Comparison of ENCODE assay signal across 1 cellular context in genomic region chr22:20084547-20085413, GRCh38.
TF ChIP-seq lines count a peak whose summit lies in the region.

No MANE protein-coding gene starts in this region.

TF ChIP-seq in K562, 482 proteins besides CTCF, POLR2A, EP300 and RAD21 (continued from another document and continues in another):
- TF ChIP-seq, protein P1, sequence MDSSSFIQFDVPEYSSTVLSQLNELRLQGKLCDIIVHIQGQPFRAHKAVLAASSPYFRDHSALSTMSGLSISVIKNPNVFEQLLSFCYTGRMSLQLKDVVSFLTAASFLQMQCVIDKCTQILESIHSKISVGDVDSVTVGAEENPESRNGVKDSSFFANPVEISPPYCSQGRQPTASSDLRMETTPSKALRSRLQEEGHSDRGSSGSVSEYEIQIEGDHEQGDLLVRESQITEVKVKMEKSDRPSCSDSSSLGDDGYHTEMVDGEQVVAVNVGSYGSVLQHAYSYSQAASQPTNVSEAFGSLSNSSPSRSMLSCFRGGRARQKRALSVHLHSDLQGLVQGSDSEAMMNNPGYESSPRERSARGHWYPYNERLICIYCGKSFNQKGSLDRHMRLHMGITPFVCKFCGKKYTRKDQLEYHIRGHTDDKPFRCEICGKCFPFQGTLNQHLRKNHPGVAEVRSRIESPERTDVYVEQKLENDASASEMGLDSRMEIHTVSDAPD (CRISPR knock-in tag; IDR thresholded peaks at IDR 0.05), result 0 out of 2 replicates have a peak, but pooled peaks have one; percentile 3
- peak; percentile 71 for TF ChIP-seq ELF2 (CRISPR knock-in tag; IDR thresholded peaks at IDR 0.05)
- TF ChIP-seq SAFB (IDR thresholded peaks at IDR 0.05; ENCODE audit: borderline replicate concordance, low read depth, low read length), result no peak
- TF ChIP-seq ZC3H11A (IDR thresholded peaks at IDR 0.05; ENCODE audit: low read depth, low read length), result no peak; the same call in 1 of the 2 replicates
- no peak for TF ChIP-seq RBM25 (IDR thresholded peaks at IDR 0.05; ENCODE audit: low read depth, low read length, severe bottlenecking)
- peak; percentile 94 for TF ChIP-seq WHSC1 (IDR thresholded peaks at IDR 0.05; ENCODE audit: low read length)
- no peak for TF ChIP-seq CHAMP1 (IDR thresholded peaks at IDR 0.05)
- TF ChIP-seq MXI1 (IDR thresholded peaks at IDR 0.05; ENCODE audit: low read depth, low read length), result peak; percentile 88; the same call in 1 of the 2 replicates
- no peak for TF ChIP-seq ZFP30 (CRISPR knock-in tag; IDR thresholded peaks at IDR 0.05; ENCODE audit: borderline replicate concordance)
- TF ChIP-seq FOXO4 (CRISPR knock-in tag; IDR thresholded peaks at IDR 0.05), result peak; percentile 90; the same call in 1 of the 2 replicates
- peak; percentile 100 for TF ChIP-seq MYC (IDR thresholded peaks at IDR 0.05; ENCODE audit: low read depth, low read length)
- peak; percentile 100 for TF ChIP-seq MYC (CRISPR knock-in tag; IDR thresholded peaks at IDR 0.05; ENCODE audit: borderline replicate concordance, low read depth)
- TF ChIP-seq, protein P2, sequence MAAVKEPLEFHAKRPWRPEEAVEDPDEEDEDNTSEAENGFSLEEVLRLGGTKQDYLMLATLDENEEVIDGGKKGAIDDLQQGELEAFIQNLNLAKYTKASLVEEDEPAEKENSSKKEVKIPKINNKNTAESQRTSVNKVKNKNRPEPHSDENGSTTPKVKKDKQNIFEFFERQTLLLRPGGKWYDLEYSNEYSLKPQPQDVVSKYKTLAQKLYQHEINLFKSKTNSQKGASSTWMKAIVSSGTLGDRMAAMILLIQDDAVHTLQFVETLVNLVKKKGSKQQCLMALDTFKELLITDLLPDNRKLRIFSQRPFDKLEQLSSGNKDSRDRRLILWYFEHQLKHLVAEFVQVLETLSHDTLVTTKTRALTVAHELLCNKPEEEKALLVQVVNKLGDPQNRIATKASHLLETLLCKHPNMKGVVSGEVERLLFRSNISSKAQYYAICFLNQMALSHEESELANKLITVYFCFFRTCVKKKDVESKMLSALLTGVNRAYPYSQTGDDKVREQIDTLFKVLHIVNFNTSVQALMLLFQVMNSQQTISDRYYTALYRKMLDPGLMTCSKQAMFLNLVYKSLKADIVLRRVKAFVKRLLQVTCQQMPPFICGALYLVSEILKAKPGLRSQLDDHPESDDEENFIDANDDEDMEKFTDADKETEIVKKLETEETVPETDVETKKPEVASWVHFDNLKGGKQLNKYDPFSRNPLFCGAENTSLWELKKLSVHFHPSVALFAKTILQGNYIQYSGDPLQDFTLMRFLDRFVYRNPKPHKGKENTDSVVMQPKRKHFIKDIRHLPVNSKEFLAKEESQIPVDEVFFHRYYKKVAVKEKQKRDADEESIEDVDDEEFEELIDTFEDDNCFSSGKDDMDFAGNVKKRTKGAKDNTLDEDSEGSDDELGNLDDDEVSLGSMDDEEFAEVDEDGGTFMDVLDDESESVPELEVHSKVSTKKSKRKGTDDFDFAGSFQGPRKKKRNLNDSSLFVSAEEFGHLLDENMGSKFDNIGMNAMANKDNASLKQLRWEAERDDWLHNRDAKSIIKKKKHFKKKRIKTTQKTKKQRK (IDR thresholded peaks at IDR 0.05; ENCODE audit: borderline replicate concordance, low read depth, low read length), result no peak
- no peak for TF ChIP-seq BRCA1 (IDR thresholded peaks at IDR 0.05)
- TF ChIP-seq BRCA1 (CRISPR knock-in tag; IDR thresholded peaks at IDR 0.05), result no peak
- TF ChIP-seq, protein P3, sequence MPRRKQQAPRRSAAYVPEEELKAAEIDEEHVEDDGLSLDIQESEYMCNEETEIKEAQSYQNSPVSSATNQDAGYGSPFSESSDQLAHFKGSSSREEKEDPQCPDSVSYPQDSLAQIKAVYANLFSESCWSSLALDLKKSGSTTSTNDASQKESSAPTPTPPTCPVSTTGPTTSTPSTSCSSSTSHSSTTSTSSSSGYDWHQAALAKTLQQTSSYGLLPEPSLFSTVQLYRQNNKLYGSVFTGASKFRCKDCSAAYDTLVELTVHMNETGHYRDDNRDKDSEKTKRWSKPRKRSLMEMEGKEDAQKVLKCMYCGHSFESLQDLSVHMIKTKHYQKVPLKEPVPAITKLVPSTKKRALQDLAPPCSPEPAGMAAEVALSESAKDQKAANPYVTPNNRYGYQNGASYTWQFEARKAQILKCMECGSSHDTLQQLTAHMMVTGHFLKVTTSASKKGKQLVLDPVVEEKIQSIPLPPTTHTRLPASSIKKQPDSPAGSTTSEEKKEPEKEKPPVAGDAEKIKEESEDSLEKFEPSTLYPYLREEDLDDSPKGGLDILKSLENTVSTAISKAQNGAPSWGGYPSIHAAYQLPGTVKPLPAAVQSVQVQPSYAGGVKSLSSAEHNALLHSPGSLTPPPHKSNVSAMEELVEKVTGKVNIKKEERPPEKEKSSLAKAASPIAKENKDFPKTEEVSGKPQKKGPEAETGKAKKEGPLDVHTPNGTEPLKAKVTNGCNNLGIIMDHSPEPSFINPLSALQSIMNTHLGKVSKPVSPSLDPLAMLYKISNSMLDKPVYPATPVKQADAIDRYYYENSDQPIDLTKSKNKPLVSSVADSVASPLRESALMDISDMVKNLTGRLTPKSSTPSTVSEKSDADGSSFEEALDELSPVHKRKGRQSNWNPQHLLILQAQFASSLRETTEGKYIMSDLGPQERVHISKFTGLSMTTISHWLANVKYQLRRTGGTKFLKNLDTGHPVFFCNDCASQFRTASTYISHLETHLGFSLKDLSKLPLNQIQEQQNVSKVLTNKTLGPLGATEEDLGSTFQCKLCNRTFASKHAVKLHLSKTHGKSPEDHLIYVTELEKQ (CRISPR knock-in tag; IDR thresholded peaks at IDR 0.05), result no peak
- TF ChIP-seq HNRNPL (IDR thresholded peaks at IDR 0.05; ENCODE audit: low read depth, low read length), result no peak
- TF ChIP-seq CBX2 (IDR thresholded peaks at IDR 0.05; ENCODE audit: insufficient read depth, low read length, poor library complexity, severe bottlenecking), result no peak
- no peak for TF ChIP-seq HSF4 (CRISPR knock-in tag; IDR thresholded peaks at IDR 0.05; ENCODE audit: borderline replicate concordance)
- TF ChIP-seq, protein P4, sequence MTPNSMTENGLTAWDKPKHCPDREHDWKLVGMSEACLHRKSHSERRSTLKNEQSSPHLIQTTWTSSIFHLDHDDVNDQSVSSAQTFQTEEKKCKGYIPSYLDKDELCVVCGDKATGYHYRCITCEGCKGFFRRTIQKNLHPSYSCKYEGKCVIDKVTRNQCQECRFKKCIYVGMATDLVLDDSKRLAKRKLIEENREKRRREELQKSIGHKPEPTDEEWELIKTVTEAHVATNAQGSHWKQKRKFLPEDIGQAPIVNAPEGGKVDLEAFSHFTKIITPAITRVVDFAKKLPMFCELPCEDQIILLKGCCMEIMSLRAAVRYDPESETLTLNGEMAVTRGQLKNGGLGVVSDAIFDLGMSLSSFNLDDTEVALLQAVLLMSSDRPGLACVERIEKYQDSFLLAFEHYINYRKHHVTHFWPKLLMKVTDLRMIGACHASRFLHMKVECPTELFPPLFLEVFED (CRISPR knock-in tag; conservative IDR thresholded peaks at IDR 0.05), result no peak
- TF ChIP-seq IRF2 (CRISPR knock-in tag; IDR thresholded peaks at IDR 0.05), result no peak
- TF ChIP-seq ARNT (IDR thresholded peaks at IDR 0.05), result no peak
- no peak for TF ChIP-seq ILF3 (IDR thresholded peaks at IDR 0.05; ENCODE audit: borderline replicate concordance)
- no peak for TF ChIP-seq SETDB1 (IDR thresholded peaks at IDR 0.05; ENCODE audit: low read length)
- no peak for TF ChIP-seq TAL1 (IDR thresholded peaks at IDR 0.05)
- peak; percentile 58 for TF ChIP-seq SMC3 (conservative IDR thresholded peaks at IDR 0.05; ENCODE audit: insufficient read depth, low read depth, low read length)
- no peak for TF ChIP-seq CBX8 (IDR thresholded peaks at IDR 0.05; ENCODE audit: borderline replicate concordance, extremely low read depth, low read depth, low read length, poor library complexity, severe bottlenecking)
- no peak for TF ChIP-seq MECOM (CRISPR knock-in tag; IDR thresholded peaks at IDR 0.05)
- no peak for TF ChIP-seq MNT (conservative IDR thresholded peaks at IDR 0.05)
- peak; percentile 94 for TF ChIP-seq NR4A1 (CRISPR knock-in tag; IDR thresholded peaks at IDR 0.05)
- peak; percentile 91 for TF ChIP-seq NR4A1 (tag; IDR thresholded peaks at IDR 0.05)
- no peak for TF ChIP-seq DNMT1 (IDR thresholded peaks at IDR 0.05)
- TF ChIP-seq, protein P5, sequence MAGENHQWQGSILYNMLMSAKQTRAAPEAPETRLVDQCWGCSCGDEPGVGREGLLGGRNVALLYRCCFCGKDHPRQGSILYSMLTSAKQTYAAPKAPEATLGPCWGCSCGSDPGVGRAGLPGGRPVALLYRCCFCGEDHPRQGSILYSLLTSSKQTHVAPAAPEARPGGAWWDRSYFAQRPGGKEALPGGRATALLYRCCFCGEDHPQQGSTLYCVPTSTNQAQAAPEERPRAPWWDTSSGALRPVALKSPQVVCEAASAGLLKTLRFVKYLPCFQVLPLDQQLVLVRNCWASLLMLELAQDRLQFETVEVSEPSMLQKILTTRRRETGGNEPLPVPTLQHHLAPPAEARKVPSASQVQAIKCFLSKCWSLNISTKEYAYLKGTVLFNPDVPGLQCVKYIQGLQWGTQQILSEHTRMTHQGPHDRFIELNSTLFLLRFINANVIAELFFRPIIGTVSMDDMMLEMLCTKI (IDR thresholded peaks at IDR 0.05; ENCODE audit: partially characterized antibody), result no peak
- TF ChIP-seq, protein P6, sequence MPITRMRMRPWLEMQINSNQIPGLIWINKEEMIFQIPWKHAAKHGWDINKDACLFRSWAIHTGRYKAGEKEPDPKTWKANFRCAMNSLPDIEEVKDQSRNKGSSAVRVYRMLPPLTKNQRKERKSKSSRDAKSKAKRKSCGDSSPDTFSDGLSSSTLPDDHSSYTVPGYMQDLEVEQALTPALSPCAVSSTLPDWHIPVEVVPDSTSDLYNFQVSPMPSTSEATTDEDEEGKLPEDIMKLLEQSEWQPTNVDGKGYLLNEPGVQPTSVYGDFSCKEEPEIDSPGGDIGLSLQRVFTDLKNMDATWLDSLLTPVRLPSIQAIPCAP (CRISPR knock-in tag; IDR thresholded peaks at IDR 0.05; ENCODE audit: borderline replicate concordance), result no peak
- TF ChIP-seq ZNF644 (tag; IDR thresholded peaks at IDR 0.05; ENCODE audit: low read depth), result no peak
- no peak for TF ChIP-seq ESRRB (CRISPR knock-in tag; IDR thresholded peaks at IDR 0.05; ENCODE audit: borderline replicate concordance)
- TF ChIP-seq CCNT2 (IDR thresholded peaks at IDR 0.05; ENCODE audit: borderline replicate concordance, extremely low read depth, insufficient read length, low read depth, low read length), result no peak
- TF ChIP-seq ELK1 (CRISPR knock-in tag; IDR thresholded peaks at IDR 0.05), result no peak
- TF ChIP-seq NFRKB (IDR thresholded peaks at IDR 0.05; ENCODE audit: low read depth), result no peak
- no peak for TF ChIP-seq MTA2 (IDR thresholded peaks at IDR 0.05; ENCODE audit: low read depth)
- TF ChIP-seq DDX20 (tag; IDR thresholded peaks at IDR 0.05; ENCODE audit: low read depth), result no peak
- no peak for TF ChIP-seq FOXJ3 (CRISPR knock-in tag; IDR thresholded peaks at IDR 0.05)
- TF ChIP-seq, protein P7, sequence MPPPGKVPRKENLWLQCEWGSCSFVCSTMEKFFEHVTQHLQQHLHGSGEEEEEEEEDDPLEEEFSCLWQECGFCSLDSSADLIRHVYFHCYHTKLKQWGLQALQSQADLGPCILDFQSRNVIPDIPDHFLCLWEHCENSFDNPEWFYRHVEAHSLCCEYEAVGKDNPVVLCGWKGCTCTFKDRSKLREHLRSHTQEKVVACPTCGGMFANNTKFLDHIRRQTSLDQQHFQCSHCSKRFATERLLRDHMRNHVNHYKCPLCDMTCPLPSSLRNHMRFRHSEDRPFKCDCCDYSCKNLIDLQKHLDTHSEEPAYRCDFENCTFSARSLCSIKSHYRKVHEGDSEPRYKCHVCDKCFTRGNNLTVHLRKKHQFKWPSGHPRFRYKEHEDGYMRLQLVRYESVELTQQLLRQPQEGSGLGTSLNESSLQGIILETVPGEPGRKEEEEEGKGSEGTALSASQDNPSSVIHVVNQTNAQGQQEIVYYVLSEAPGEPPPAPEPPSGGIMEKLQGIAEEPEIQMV (tag; conservative IDR thresholded peaks at IDR 0.05; ENCODE audit: low read depth), result no peak
- TF ChIP-seq GABPB1 (CRISPR knock-in tag; IDR thresholded peaks at IDR 0.05), result no peak
